ENCODE assay signal across 17 cellular contexts in genomic region chr4:8082517-8083055, GRCh38.
DNase-seq lines count a peak whose midpoint lies in the region; ATAC-seq, FAIRE-seq and TF ChIP-seq lines count a peak whose summit lies in the region.
"Had no signal": no experiment of that assay in that cellular context is flagged by ENCODE, and none has a peak within 500 bp of the region (broad histone marks: within the 10 kb centered on the region; RNA-seq: fewer than 3 reads in every experiment).

No MANE protein-coding gene starts in this region.

- H4K20me1 ChIP-seq in DOHH2 (ENCODE audit: control insufficient read depth, insufficient read depth, low read depth, low read length): no peaks in the 10 kb centered on the region

- H3K36me3 ChIP-seq in DOHH2 (ENCODE audit: control insufficient read depth, low read length) (no peaks in the 10 kb centered on the region), kidney (ENCODE audit: control insufficient read depth in 1 of 2, insufficient read depth in 2 of 2, low read length in 2 of 2) (no peaks in the 10 kb centered on the region), thyroid gland (no peaks in the 10 kb centered on the region), Peyer's patch (no peaks in the 10 kb centered on the region), colonic mucosa (no peaks in the 10 kb centered on the region)
- H3K36me3 ChIP-seq: BE2C had no signal

- TF ChIP-seq POLR2A in thyroid gland (IDR thresholded peaks at IDR 0.05) (no peak), Peyer's patch (IDR thresholded peaks at IDR 0.05) (no peak)

- 24 to 43% methylated on average over 5 to 10 of the region's 10 CpGs for WGBS in thyroid gland, 2 donors

- H3K4me3 Mint-ChIP-seq in WTC11: no peak overlapping the region
- H3K4me3 Mint-ChIP-seq: CD8-positive, alpha-beta memory T cell had no signal

- no peaks in the 10 kb centered on the region for H3K36me3 Mint-ChIP-seq in WTC11
- H3K36me3 Mint-ChIP-seq: CD8-positive, alpha-beta memory T cell had no signal

- POLR2A ChIA-PET in WTC11 (lab: Charles Lee): no interaction called here

- no peak overlapping the region for H3K27ac Mint-ChIP-seq in WTC11
- H3K27ac Mint-ChIP-seq: CD8-positive, alpha-beta memory T cell had no signal

- ATAC-seq in WTC11: no peak

- no peaks in the 10 kb centered on the region for H3K9me3 Mint-ChIP-seq in WTC11
- H3K9me3 Mint-ChIP-seq: CD8-positive, alpha-beta memory T cell had no signal

- TF ChIP-seq CTCF in DOHH2 (IDR thresholded peaks at IDR 0.05; ENCODE audit: low read depth, low read length, poor library complexity, severe bottlenecking) (no peak), kidney (IDR thresholded peaks at IDR 0.05; ENCODE audit: borderline replicate concordance, extremely low read depth, insufficient read depth) (no peak), thyroid gland (IDR thresholded peaks at IDR 0.05) (no peak), Peyer's patch (IDR thresholded peaks at IDR 0.05) (no peak), WTC11 (IDR thresholded peaks at IDR 0.05) (no peak), colonic mucosa (IDR thresholded peaks at IDR 0.05) (no peak)

- H3K4me1 ChIP-seq in DOHH2 (ENCODE audit: control insufficient read depth, low read length): peaks cover 29% of the 10 kb centered on the region
- H3K4me1 ChIP-seq in kidney (ENCODE audit: control insufficient read depth in 1 of 2, insufficient read depth in 1 of 2, low read depth in 1 of 2, low read length in 2 of 2): no peaks in the 10 kb centered on the region
- peaks cover 0 to 12% of the 10 kb centered on the region in 2 donors for H3K4me1 ChIP-seq in thyroid gland
- no peaks in the 10 kb centered on the region for H3K4me1 ChIP-seq in Peyer's patch
- H3K4me1 ChIP-seq in colonic mucosa: peaks cover 3% of the 10 kb centered on the region

- peaks cover 37% of the 10 kb centered on the region for H3K4me1 Mint-ChIP-seq in WTC11
- H3K4me1 Mint-ChIP-seq: CD8-positive, alpha-beta memory T cell had no signal

- H3K4me3 ChIP-seq in DOHH2 (ENCODE audit: low read length): no peak overlapping the region
- H3K4me3 ChIP-seq in kidney (ENCODE audit: low read length in 2 of 2): no peak overlapping the region
- no peak overlapping the region for H3K4me3 ChIP-seq in thyroid gland (replicated peaks in 1 of 3)
- H3K4me3 ChIP-seq in Peyer's patch: no peak overlapping the region
- H3K4me3 ChIP-seq in colonic mucosa: no peak overlapping the region
- H3K4me3 ChIP-seq: PC-9, SK-N-MC had no signal

- CTCF ChIA-PET in WTC11 (lab: Charles Lee): interaction anchor here (1.8 to 4.2 kb wide), 2 partner anchors 31 to 37 kb away, joined by 4 to 32 read pairs; no protein-coding TSS in a partner anchor

- no peak overlapping the region for H3K9ac ChIP-seq in kidney (ENCODE audit: low read length in 2 of 2)
- no peak overlapping the region for H3K9ac ChIP-seq in colonic mucosa (ENCODE audit: low read depth in 2 of 2, low read length in 2 of 2)

- FAIRE-seq in kidney (lab: Jason Lieb, UNC): no peak
- FAIRE-seq: GM12892 had no signal

- no peaks in the 10 kb centered on the region for H3K27me3 ChIP-seq in DOHH2 (ENCODE audit: control insufficient read depth, low read length)
- H3K27me3 ChIP-seq in thyroid gland: no peaks in the 10 kb centered on the region
- no peaks in the 10 kb centered on the region for H3K27me3 ChIP-seq in Peyer's patch
- no peaks in the 10 kb centered on the region for H3K27me3 ChIP-seq in colonic mucosa
- H3K27me3 ChIP-seq: BE2C had no signal

- H3K27ac ChIP-seq in DOHH2 (ENCODE audit: low read depth, low read length): no peak overlapping the region
- H3K27ac ChIP-seq in kidney (ENCODE audit: low read depth in 2 of 2, low read length in 2 of 2): no peak overlapping the region
- no peak overlapping the region for H3K27ac ChIP-seq in thyroid gland
- no peak overlapping the region for H3K27ac ChIP-seq in Peyer's patch
- H3K27ac ChIP-seq in colonic mucosa: no peak overlapping the region
- H3K27ac ChIP-seq: PC-9, SK-N-MC had no signal

- no peaks in the 10 kb centered on the region for H3K27me3 Mint-ChIP-seq in WTC11 (ENCODE audit: low read depth)

- H3F3A ChIP-seq in DOHH2 (ENCODE audit: control insufficient read depth, insufficient read depth): no peaks in the 10 kb centered on the region

- H3K79me2 ChIP-seq in DOHH2 (ENCODE audit: control insufficient read depth, low read length): no peaks in the 10 kb centered on the region

- no peaks in the 10 kb centered on the region for H3K9me2 ChIP-seq in DOHH2 (replicated peaks; ENCODE audit: control insufficient read depth, low read length)

- DNase-seq in astrocyte of the hippocampus (ENCODE audit: low read depth, low spot score) (peak; percentile 36), kidney (peak; percentile 25), thyroid gland (peak; percentile 12 to 20), Peyer's patch (no peak), WTC11 (ENCODE audit: low spot score) (no peak), colonic mucosa (no peak)
- DNase-seq: BE2C; CD8-positive, alpha-beta memory T cell; KBM-7; NCI-H1092; NCI-H146; NCI-H2081 treated with DMSO at 0.1 percent for 48 hours; NCI-H510A treated with DMSO at 0.1 percent for 48 hours; PC-9 had no signal

- 0 out of 2 replicates have a peak overlapping the region, but pooled peaks have one; percentile 8 for H3K4me2 ChIP-seq in DOHH2 (ENCODE audit: low read length)
- H3K4me2 ChIP-seq: PC-9 had no signal

- H3K9me3 ChIP-seq in DOHH2 (ENCODE audit: control insufficient read depth, insufficient read depth, low read length): no peaks in the 10 kb centered on the region
- no peaks in the 10 kb centered on the region for H3K9me3 ChIP-seq in kidney (ENCODE audit: control insufficient read depth in 1 of 2, low read length in 2 of 2)
- no peaks in the 10 kb centered on the region for H3K9me3 ChIP-seq in thyroid gland
- no peaks in the 10 kb centered on the region for H3K9me3 ChIP-seq in Peyer's patch
- H3K9me3 ChIP-seq in colonic mucosa: no peaks in the 10 kb centered on the region
- H3K9me3 ChIP-seq: BE2C had no signal

- intact Hi-C loops in kidney (cut with DNase I) (no loop called here), thyroid gland (cut with DNase I) (no loop called here), colonic mucosa (cut with DNase I) (no loop called here)

TF ChIP-seq in WTC11, 78 proteins besides CTCF, POLR2A, EP300 and RAD21:
- no peak for TF ChIP-seq MYBL2 (CRISPR knock-in tag; IDR thresholded peaks at IDR 0.05)
- TF ChIP-seq ZNF121 (CRISPR knock-in tag; IDR thresholded peaks at IDR 0.05): no peak
- TF ChIP-seq FOXP4 (CRISPR knock-in tag; IDR thresholded peaks at IDR 0.05): no peak
- TF ChIP-seq ZSCAN18 (CRISPR knock-in tag; IDR thresholded peaks at IDR 0.05): no peak

Comparison
In these comparisons a context has a peak if more than half of its experiments do, and no peak if none do; other contexts are left out.
1. DNase-seq: peak in astrocyte of the hippocampus (single experiment), kidney (single experiment) and thyroid gland (2 of 2); none in Peyer's patch (0 of 3), WTC11 (single experiment) and colonic mucosa (single experiment).